ENCODE assay signal across 1 cellular context in genomic region chr6:43262000-43262779, GRCh38.
TF ChIP-seq lines count a peak whose summit lies in the region.

No MANE protein-coding gene starts in this region.

TF ChIP-seq in HepG2, 621 proteins besides CTCF, POLR2A, EP300 and RAD21 (continued from another document and continues in another):
- no peak for TF ChIP-seq ZNF646 (CRISPR knock-in tag; IDR thresholded peaks at IDR 0.05)
- no peak for TF ChIP-seq SKIL (CRISPR knock-in tag; IDR thresholded peaks at IDR 0.05; ENCODE audit: borderline replicate concordance)
- peak; percentile 64; the same call in 1 of the 2 replicates for TF ChIP-seq ZNF331 (CRISPR knock-in tag; IDR thresholded peaks at IDR 0.05)
- no peak for TF ChIP-seq SAFB2 (CRISPR knock-in tag; IDR thresholded peaks at IDR 0.05; ENCODE audit: borderline replicate concordance, low read depth)
- no peak for TF ChIP-seq SRSF1 (optimal IDR thresholded peaks at IDR 0.05; ENCODE audit: low read depth, low read length)
- peak; percentile 57; the same call in 1 of the 2 replicates for TF ChIP-seq IKZF5 (CRISPR knock-in tag; IDR thresholded peaks at IDR 0.05)
- TF ChIP-seq MAFK (conservative IDR thresholded peaks at IDR 0.05 in 1 of 2, IDR thresholded peaks at IDR 0.05 in 1 of 2; ENCODE audit: low read length in 2 of 2): no peak
- TF ChIP-seq ZNF496 (CRISPR knock-in tag; IDR thresholded peaks at IDR 0.05; ENCODE audit: insufficient replicate concordance): no peak
- TF ChIP-seq ZNF446 (CRISPR knock-in tag; IDR thresholded peaks at IDR 0.05): no peak
- no peak for TF ChIP-seq ISL2 (CRISPR knock-in tag; IDR thresholded peaks at IDR 0.05)
- peak; percentile 35; the same call in 1 of the 2 replicates for TF ChIP-seq ZMYM3 (CRISPR knock-in tag; IDR thresholded peaks at IDR 0.05)
- TF ChIP-seq ZNF282 (IDR thresholded peaks at IDR 0.05; ENCODE audit: partially characterized antibody): no peak
- TF ChIP-seq PHF5A (CRISPR knock-in tag; IDR thresholded peaks at IDR 0.05; ENCODE audit: low read depth, unreplicated experiment): no peak
- TF ChIP-seq SMAD3 (CRISPR knock-in tag; IDR thresholded peaks at IDR 0.05): peak; percentile 68; the same call in 1 of the 2 replicates
- TF ChIP-seq KMT2A (CRISPR knock-in tag; IDR thresholded peaks at IDR 0.05): peak; percentile 46
- 0 out of 2 replicates have a peak, but pooled peaks have one; percentile 41 for TF ChIP-seq FOXC1 (CRISPR knock-in tag; IDR thresholded peaks at IDR 0.05; ENCODE audit: borderline replicate concordance)
- 0 out of 2 replicates have a peak, but pooled peaks have one; percentile 40 for TF ChIP-seq ZNF784 (CRISPR knock-in tag; IDR thresholded peaks at IDR 0.05; ENCODE audit: borderline replicate concordance)
- TF ChIP-seq ZNF883 (CRISPR knock-in tag; IDR thresholded peaks at IDR 0.05; ENCODE audit: not compliant biosample characterization): no peak
- TF ChIP-seq ZBTB2 (CRISPR knock-in tag; IDR thresholded peaks at IDR 0.05; ENCODE audit: low read depth): no peak
- no peak for TF ChIP-seq ZKSCAN1 (IDR thresholded peaks at IDR 0.05; ENCODE audit: low read length)
- TF ChIP-seq SETDB1 (CRISPR knock-in tag; IDR thresholded peaks at IDR 0.05; ENCODE audit: borderline replicate concordance): no peak
- TF ChIP-seq ZNF577 (CRISPR knock-in tag; IDR thresholded peaks at IDR 0.05; ENCODE audit: borderline replicate concordance, low read depth): no peak
- no peak for TF ChIP-seq BCLAF1 (IDR thresholded peaks at IDR 0.05)
- no peak for TF ChIP-seq ZNF33A (CRISPR knock-in tag; IDR thresholded peaks at IDR 0.05; ENCODE audit: borderline replicate concordance)
- no peak for TF ChIP-seq ZNF253 (CRISPR knock-in tag; IDR thresholded peaks at IDR 0.05; ENCODE audit: borderline replicate concordance)
- no peak for TF ChIP-seq PRMT3 (CRISPR knock-in tag; IDR thresholded peaks at IDR 0.05; ENCODE audit: borderline replicate concordance, low read depth)
- TF ChIP-seq JUNB (CRISPR knock-in tag; IDR thresholded peaks at IDR 0.05; ENCODE audit: borderline replicate concordance): no peak
- TF ChIP-seq ZNF574 (CRISPR knock-in tag; IDR thresholded peaks at IDR 0.05): no peak
- TF ChIP-seq CCAR2 (optimal IDR thresholded peaks at IDR 0.05; ENCODE audit: low read depth, low read length): no peak
- no peak for TF ChIP-seq CAMTA2 (CRISPR knock-in tag; IDR thresholded peaks at IDR 0.05; ENCODE audit: borderline replicate concordance)
- no peak for TF ChIP-seq JUND (CRISPR knock-in tag; IDR thresholded peaks at IDR 0.05)
- TF ChIP-seq SIX1 (CRISPR knock-in tag; IDR thresholded peaks at IDR 0.05; ENCODE audit: borderline replicate concordance): no peak
- TF ChIP-seq SNRNP70 (IDR thresholded peaks at IDR 0.05; ENCODE audit: low read depth, low read length): no peak
- no peak for TF ChIP-seq RNF2 (conservative IDR thresholded peaks at IDR 0.05; ENCODE audit: low read depth)
- TF ChIP-seq BORCS8-MEF2B (CRISPR knock-in tag; IDR thresholded peaks at IDR 0.05): peak; percentile 21; the same call in 1 of the 2 replicates
- no peak for TF ChIP-seq NFE2 (CRISPR knock-in tag; IDR thresholded peaks at IDR 0.05)
- TF ChIP-seq ZNF891 (CRISPR knock-in tag; IDR thresholded peaks at IDR 0.05): no peak
- TF ChIP-seq ZBED4 (CRISPR knock-in tag; IDR thresholded peaks at IDR 0.05; ENCODE audit: borderline replicate concordance): no peak
- peak; percentile 55; the same call in 1 of the 2 replicates for TF ChIP-seq IRF2 (CRISPR knock-in tag; IDR thresholded peaks at IDR 0.05)
